ENCODE assay signal across 18 cellular contexts in genomic region chr20:58446938-58447265, GRCh38. TPM values are rescaled to one million over a fixed set of nuclear protein-coding genes. Genes with fewer than 3 reads are reported as not detected.
A peak's percentile ranks its signal among the peaks of the same experiment; 100 is the strongest.
DNase-seq lines count a peak whose midpoint lies in the region; ATAC-seq, FAIRE-seq and TF ChIP-seq lines count a peak whose summit lies in the region.
"Had no signal": no experiment of that assay in that cellular context is flagged by ENCODE, and none has a peak within 500 bp of the region (broad histone marks: within the 10 kb centered on the region; RNA-seq: fewer than 3 reads in every experiment).

No MANE protein-coding gene starts in this region.

- H3K36me3 ChIP-seq in HepG2 (replicated peaks in 1 of 2; ENCODE audit: control insufficient read depth in 1 of 2, insufficient read depth in 2 of 2, low read length in 2 of 2) (peaks cover 22 to 52% of the 10 kb centered on the region in 2 experiments; a peak in 4 of 5 replicates), vagina (peaks cover 0 to 28% of the 10 kb centered on the region in 2 donors), osteoblast (ENCODE audit: insufficient read depth, low read length) (peaks cover 25% of the 10 kb centered on the region)

- H4K20me1 ChIP-seq in HepG2 (ENCODE audit: insufficient read depth, low read length) (no peaks in the 10 kb centered on the region; the same call in 1 of the 2 replicates), osteoblast (ENCODE audit: insufficient read depth, low read length) (peaks cover 4% of the 10 kb centered on the region)

- no peak overlapping the region for H3K27ac ChIP-seq in HepG2 (ENCODE audit: extremely low read length, insufficient read depth, low read length)
- H3K27ac ChIP-seq in vagina = no peak overlapping the region
- no peak overlapping the region for H3K27ac ChIP-seq in osteoblast (ENCODE audit: low read depth, low read length)

- DNase-seq in natural killer cell (no peak), HepG2 (ENCODE audit: low spot score) (no peak), vagina (ENCODE audit: extremely low spot score in 2 of 2) (no peak), osteoblast (ENCODE audit: insufficient read length, low spot score, missing footprints) (no peak), NCI-H146 (lab: John Stamatoyannopoulos, UW) (no peak), medulla oblongata (ENCODE audit: extremely low spot score) (no peak)
- no peak for DNase-seq in natural killer cell treated with Interleukin-12 subunit alpha and Interleukin-12 subunit beta and Interleukin-15 and Interleukin-18, amount 100 ng/mL, for 72 hours (ENCODE audit: low spot score)
- DNase-seq in activated naive CD8-positive, alpha-beta T cell treated with anti-CD3 and anti-CD28 coated beads, Interleukin-2, amount 50 U/mL, for 24 hours = no peak
- DNase-seq: CD8-positive, alpha-beta memory T cell; H9; Kasumi-1; NCI-H1417 treated with DMSO at 0.1 percent for 48 hours; NCI-H2029 treated with DMSO at 0.1 percent for 48 hours; NCI-H510A; NCI-H82; Right ventricle myocardium superior had no signal

- no peaks in the 10 kb centered on the region for H3K9me3 Mint-ChIP-seq in natural killer cell
- no peaks in the 10 kb centered on the region for H3K9me3 Mint-ChIP-seq in natural killer cell treated with Interleukin-12 subunit alpha and Interleukin-12 subunit beta and Interleukin-15 and Interleukin-18, amount 100 ng/mL, for 72 hours
- no peaks in the 10 kb centered on the region for H3K9me3 Mint-ChIP-seq in activated naive CD8-positive, alpha-beta T cell treated with anti-CD3 and anti-CD28 coated beads, Interleukin-2, amount 50 U/mL, for 24 hours
- H3K9me3 Mint-ChIP-seq: CD8-positive, alpha-beta memory T cell; H9 had no signal

- H3K4me3 Mint-ChIP-seq in natural killer cell = no peak overlapping the region
- H3K4me3 Mint-ChIP-seq in natural killer cell treated with Interleukin-12 subunit alpha and Interleukin-12 subunit beta and Interleukin-15 and Interleukin-18, amount 100 ng/mL, for 72 hours = no peak overlapping the region
- no peak overlapping the region for H3K4me3 Mint-ChIP-seq in activated naive CD8-positive, alpha-beta T cell treated with anti-CD3 and anti-CD28 coated beads, Interleukin-2, amount 50 U/mL, for 24 hours
- H3K4me3 Mint-ChIP-seq: B cell; CD8-positive, alpha-beta memory T cell; H9 had no signal

- TF ChIP-seq CTCF in natural killer cell (IDR thresholded peaks at IDR 0.05) = no peak
- no peak for TF ChIP-seq CTCF in HepG2 (CRISPR knock-in tag; IDR thresholded peaks at IDR 0.05)
- TF ChIP-seq CTCF in vagina (IDR thresholded peaks at IDR 0.05) = no peak
- no peak for TF ChIP-seq CTCF in osteoblast (IDR thresholded peaks at IDR 0.05; ENCODE audit: extremely low read depth, low read depth, low read length)

- H3K27me3 ChIP-seq in HepG2 (ENCODE audit: control insufficient read depth in 1 of 2, insufficient read depth in 2 of 2, low read length in 2 of 2) (no peaks in the 10 kb centered on the region), vagina (no peaks in the 10 kb centered on the region), osteoblast (ENCODE audit: insufficient read depth, low read length) (no peaks in the 10 kb centered on the region)

- intact Hi-C loops in natural killer cell (cut with micrococcal nuclease) (loop anchor here (1.0 kb wide), 1 partner anchor 210 kb away; no protein-coding TSS in a partner anchor), HepG2 (cut with micrococcal nuclease; ENCODE audit: unreplicated experiment) (loop anchor here (1.0 to 2.0 kb wide), 3 partner anchors 140 to 210 kb away; no protein-coding TSS in a partner anchor), vagina (cut with DNase I) (loop anchor here (10.0 kb wide), 1 partner anchor 212 kb away; no protein-coding TSS in a partner anchor)

- H3K27ac Mint-ChIP-seq in natural killer cell = peak overlapping the region; percentile 6 to 30
- peak overlapping the region in 1 of 2 donors; percentile 49 for H3K27ac Mint-ChIP-seq in natural killer cell treated with Interleukin-12 subunit alpha and Interleukin-12 subunit beta and Interleukin-15 and Interleukin-18, amount 100 ng/mL, for 72 hours
- H3K27ac Mint-ChIP-seq in activated naive CD8-positive, alpha-beta T cell treated with anti-CD3 and anti-CD28 coated beads, Interleukin-2, amount 50 U/mL, for 24 hours = peak overlapping the region; percentile 49
- H3K27ac Mint-ChIP-seq: B cell had no signal

- no peaks in the 10 kb centered on the region for H3K36me3 Mint-ChIP-seq in natural killer cell
- H3K36me3 Mint-ChIP-seq in natural killer cell treated with Interleukin-12 subunit alpha and Interleukin-12 subunit beta and Interleukin-15 and Interleukin-18, amount 100 ng/mL, for 72 hours = peaks cover 12% of the 10 kb centered on the region
- peaks cover 45% of the 10 kb centered on the region for H3K36me3 Mint-ChIP-seq in activated naive CD8-positive, alpha-beta T cell treated with anti-CD3 and anti-CD28 coated beads, Interleukin-2, amount 50 U/mL, for 24 hours (ENCODE audit: low read depth)

- TF ChIP-seq RAD21 in HepG2 (CRISPR knock-in tag; IDR thresholded peaks at IDR 0.05) = no peak

- CTCF ChIA-PET in HepG2 (lab: Yijun Ruan, JAX; ENCODE audit: low intra/inter-chr PET ratio, low total read pairs) = interaction anchor here (1.4 to 3.8 kb wide), 5 partner anchors 199 to 237 kb away, joined by 4 to 57 read pairs (median 8); no protein-coding TSS in a partner anchor

- in situ Hi-C loops in HepG2 (cut with HindIII; ENCODE audit: extremely low pct_ligation_motif_present, low pct_unique_long_range_greater_than_20kb) = loop anchor here (5.0 kb wide), 1 partner anchor 200 kb away; no protein-coding TSS in a partner anchor

- BruUV-seq in HepG2 (replicated peaks; lab: Mats Ljungman, UMichigan) = no TSS peak

- TF ChIP-seq EP300 in HepG2 (IDR thresholded peaks at IDR 0.05; ENCODE audit: low read depth in 2 of 2, low read length in 2 of 2) = no peak
- TF ChIP-seq EP300 in HepG2 (CRISPR knock-in tag; IDR thresholded peaks at IDR 0.05; ENCODE audit: borderline replicate concordance) = no peak

- TF ChIP-seq POLR2A in HepG2 (IDR thresholded peaks at IDR 0.05; ENCODE audit: insufficient read depth in 1 of 2, low read depth in 2 of 2, low read length in 2 of 2) = no peak
- TF ChIP-seq POLR2A in vagina (IDR thresholded peaks at IDR 0.05) = no peak

- no peaks in the 10 kb centered on the region for H3K79me2 ChIP-seq in HepG2 (ENCODE audit: insufficient read depth, low read length)
- H3K79me2 ChIP-seq in osteoblast (ENCODE audit: insufficient read depth, low read length) = peaks cover 18% of the 10 kb centered on the region

- 96% methylated on average over 8 of the region's 8 CpGs for WGBS in HepG2 (ENCODE audit: low lambda C conversion rate)

- no peak overlapping the region for H3K9ac ChIP-seq in HepG2 (ENCODE audit: insufficient read depth, low read depth, low read length)

- H3K4me1 ChIP-seq in HepG2 (ENCODE audit: insufficient read depth, low read length) = no peaks in the 10 kb centered on the region
- no peaks in the 10 kb centered on the region for H3K4me1 ChIP-seq in vagina
- H3K4me1 ChIP-seq in osteoblast (ENCODE audit: insufficient read depth, low read length) = no peaks in the 10 kb centered on the region

- H2AFZ ChIP-seq in HepG2 (ENCODE audit: low read length) = no peak overlapping the region
- H2AFZ ChIP-seq in osteoblast (ENCODE audit: low read length) = no peak overlapping the region

- H3K4me2 ChIP-seq in HepG2 (ENCODE audit: low read depth, low read length) (no peak overlapping the region), osteoblast (ENCODE audit: insufficient read depth, low read length) (no peak overlapping the region)

- no peak overlapping the region for H3K4me3 ChIP-seq in HepG2 (replicated peaks in 1 of 3; ENCODE audit: insufficient read depth in 1 of 3, low read depth in 2 of 3, low read length in 3 of 3)
- H3K4me3 ChIP-seq in vagina = no peak overlapping the region
- no peak overlapping the region for H3K4me3 ChIP-seq in osteoblast (ENCODE audit: insufficient read depth, low read length)

- POLR2A ChIA-PET in HepG2 (lab: Yijun Ruan, JAX) = no interaction called here

- H3K4me1 Mint-ChIP-seq in natural killer cell = peaks cover 0 to 13% of the 10 kb centered on the region in 2 donors
- peaks cover 5 to 12% of the 10 kb centered on the region in 2 donors for H3K4me1 Mint-ChIP-seq in natural killer cell treated with Interleukin-12 subunit alpha and Interleukin-12 subunit beta and Interleukin-15 and Interleukin-18, amount 100 ng/mL, for 72 hours (ENCODE audit: low read depth in 2 of 2)
- H3K4me1 Mint-ChIP-seq in activated naive CD8-positive, alpha-beta T cell treated with anti-CD3 and anti-CD28 coated beads, Interleukin-2, amount 50 U/mL, for 24 hours = peaks cover 14% of the 10 kb centered on the region

- no peaks in the 10 kb centered on the region for H3K27me3 Mint-ChIP-seq in natural killer cell (ENCODE audit: low read depth in 2 of 2)
- no peaks in the 10 kb centered on the region for H3K27me3 Mint-ChIP-seq in natural killer cell treated with Interleukin-12 subunit alpha and Interleukin-12 subunit beta and Interleukin-15 and Interleukin-18, amount 100 ng/mL, for 72 hours
- no peaks in the 10 kb centered on the region for H3K27me3 Mint-ChIP-seq in activated naive CD8-positive, alpha-beta T cell treated with anti-CD3 and anti-CD28 coated beads, Interleukin-2, amount 50 U/mL, for 24 hours
- H3K27me3 Mint-ChIP-seq: B cell; CD8-positive, alpha-beta memory T cell had no signal

- no peak for FAIRE-seq in HepG2 (lab: Jason Lieb, UNC)

- ATAC-seq in natural killer cell = no peak
- no peak for ATAC-seq in natural killer cell treated with Interleukin-12 subunit alpha and Interleukin-12 subunit beta and Interleukin-15 and Interleukin-18, amount 100 ng/mL, for 72 hours
- no peak for ATAC-seq in activated naive CD8-positive, alpha-beta T cell treated with anti-CD3 and anti-CD28 coated beads, Interleukin-2, amount 50 U/mL, for 24 hours
- ATAC-seq in HepG2 = peak; percentile 36; the same call in 2 of the 3 replicates
- ATAC-seq: Panc1 had no signal

- H3K9me3 ChIP-seq in HepG2 (ENCODE audit: low read length) (no peaks in the 10 kb centered on the region), vagina (no peaks in the 10 kb centered on the region), osteoblast (ENCODE audit: low read depth, low read length) (no peaks in the 10 kb centered on the region)

RNA-seq across cellular contexts. Expression of gene VAPB, which starts 57.9 kb away (rescaled TPM):
- total RNA-seq in natural killer cell (10 to 100 TPM; 20.3 to 23.1 (median 21.3) TPM), HepG2 (2016; rRNA removed; fragmentation: Illumina TruSeq; extraction: Trizol) (18.6 and 39.5 TPM in 2 replicates), vagina (21.6 TPM), osteoblast (12.4 and 14.5 TPM in 2 replicates)
- total RNA-seq in natural killer cell treated with Interleukin-12 subunit alpha and Interleukin-12 subunit beta and Interleukin-15 and Interleukin-18, amount 100 ng/mL, for 72 hours = 10 to 100 TPM; 30.0 to 34.3 TPM
- total RNA-seq in HepG2 (2016; cell fraction: cytosol; rRNA removed; fragmentation: Illumina TruSeq; extraction: Trizol; ENCODE audit: low read depth) = 8.4 and 10.3 TPM in 2 replicates
- total RNA-seq in HepG2 (2016; cell fraction: insoluble cytoplasmic fraction; rRNA removed; fragmentation: Illumina TruSeq; extraction: Trizol) = 17.8 and 34.8 TPM in 2 replicates
- 22.3 and 22.4 TPM in 2 replicates for total RNA-seq in HepG2 (2016; cell fraction: membrane; rRNA removed; fragmentation: Illumina TruSeq; extraction: Trizol)
- 26.5 and 27.8 TPM in 2 replicates for total RNA-seq in HepG2 (2016; cell fraction: nucleus; rRNA removed; fragmentation: Illumina TruSeq; extraction: Trizol)
- 40.5 and 48.5 TPM in 2 replicates for polyA plus RNA-seq in HepG2 (2011; rRNA removed)
- polyA plus RNA-seq in HepG2 (2011; cell fraction: cytosol; rRNA removed) = 28.8 and 43.5 TPM in 2 replicates
- polyA plus RNA-seq in HepG2 (2011; cell fraction: nucleus; rRNA removed) = 25.8 and 29.7 TPM in 2 replicates
- 65.3 and 69.0 TPM in 2 replicates for polyA plus RNA-seq in HepG2 (2012)
- polyA plus RNA-seq in HepG2 (2016; cell fraction: cytosol; fragmentation: Illumina TruSeq; extraction: Trizol; ENCODE audit: low read depth) = 10.2 and 12.1 TPM in 2 replicates
- polyA plus RNA-seq in HepG2 (2016; cell fraction: insoluble cytoplasmic fraction; fragmentation: Illumina TruSeq; extraction: Trizol; ENCODE audit: low read depth) = 58.7 and 72.2 TPM in 2 replicates
- 23.4 and 25.9 TPM in 2 replicates for polyA plus RNA-seq in HepG2 (2016; cell fraction: membrane; fragmentation: Illumina TruSeq; extraction: Trizol; ENCODE audit: low read depth)
- 58.8 and 66.1 TPM in 2 replicates for polyA plus RNA-seq in HepG2 (2016; cell fraction: nucleus; fragmentation: Illumina TruSeq; extraction: Trizol; ENCODE audit: insufficient read depth, low read depth)
- polyA minus RNA-seq in HepG2 (2011; rRNA and poly(A)+ RNA removed; ENCODE audit: low replicate concordance) = 31.5 and 42.0 TPM in 2 replicates
- polyA minus RNA-seq in HepG2 (2011; cell fraction: cytosol; rRNA and poly(A)+ RNA removed) = 26.7 and 39.2 TPM in 2 replicates
- polyA minus RNA-seq in HepG2 (2011; cell fraction: nucleus; rRNA and poly(A)+ RNA removed) = 50.6 and 58.1 TPM in 2 replicates
